Comparison of ENCODE assay signal across 17 cellular contexts in genomic region chr12:84826925-84827324, GRCh38.
DNase-seq lines count a peak whose midpoint lies in the region; ATAC-seq and TF ChIP-seq lines count a peak whose summit lies in the region.
"Had no signal": no experiment of that assay in that cellular context is flagged by ENCODE, and none has a peak within 500 bp of the region (broad histone marks: within the 10 kb centered on the region; RNA-seq: fewer than 3 reads in every experiment).

No MANE protein-coding gene starts in this region.

- 100% methylated on average over 1 of the region's 1 CpG for WGBS in testis, 2 donors

- DNase-seq in MCF 10A (ENCODE audit: unreplicated experiment) (no peak), breast epithelium (ENCODE audit: low spot score in 2 of 2) (no peak), testis (no peak)
- DNase-seq: AML-193; Caco-2; Calu3; CD4-positive, alpha-beta T cell; CD8-positive, alpha-beta T cell; DMS79 treated with DMSO at 0.1 percent for 48 hours; GF-D8 had no signal

- no TSS peak for BruUV-seq in MCF 10A (replicated peaks; lab: Mats Ljungman, UMichigan)

- no peak for ATAC-seq in GM18502 (IDR thresholded peaks at IDR 0.05; ENCODE audit: poor library complexity, unreplicated experiment)
- ATAC-seq: A549; CD8-positive, alpha-beta T cell had no signal

- peak overlapping the region; percentile 95 for H3K4me2 ChIP-seq in SU-DHL-6 (ENCODE audit: low read depth, low read length, poor library complexity, severe bottlenecking)
- H3K4me2 ChIP-seq: A549; BLaER1 treated with 17β-estradiol and CSF1 and Interleukin-3, amounts not matched to agents 10 nM and 100 nM had no signal

- no peaks in the 10 kb centered on the region for H3K36me3 Mint-ChIP-seq in MCF 10A (ENCODE audit: insufficient read depth, unreplicated experiment)
- H3K36me3 Mint-ChIP-seq: CD8-positive, alpha-beta T cell had no signal

- H3K9me3 Mint-ChIP-seq in MCF 10A (ENCODE audit: unreplicated experiment), result no peaks in the 10 kb centered on the region
- H3K9me3 Mint-ChIP-seq: CD4-positive, alpha-beta T cell; CD8-positive, alpha-beta T cell had no signal

- H4K20me1 ChIP-seq in SU-DHL-6 (ENCODE audit: low read depth, low read length), result no peaks in the 10 kb centered on the region
- H4K20me1 ChIP-seq: BLaER1 treated with 17β-estradiol and CSF1 and Interleukin-3, amounts not matched to agents 10 nM and 100 nM had no signal

- peaks cover 0 to 4% of the 10 kb centered on the region in 2 donors for H3K4me1 ChIP-seq in breast epithelium
- no peaks in the 10 kb centered on the region for H3K4me1 ChIP-seq in testis
- H3K4me1 ChIP-seq: A549; BLaER1 treated with 17β-estradiol and CSF1 and Interleukin-3, amounts not matched to agents 10 nM and 100 nM; Caco-2 had no signal

- H3K27me3 ChIP-seq in breast epithelium (no peaks in the 10 kb centered on the region), SU-DHL-6 (ENCODE audit: low read length) (no peaks in the 10 kb centered on the region), testis (no peaks in the 10 kb centered on the region)
- H3K27me3 ChIP-seq: BLaER1 treated with 17β-estradiol and CSF1 and Interleukin-3, amounts not matched to agents 10 nM and 100 nM had no signal

- TF ChIP-seq POLR2A in breast epithelium (IDR thresholded peaks at IDR 0.05) (no peak), testis (IDR thresholded peaks at IDR 0.05) (no peak)

- H3K4me3 Mint-ChIP-seq in MCF 10A (ENCODE audit: unreplicated experiment), result no peak overlapping the region
- H3K4me3 Mint-ChIP-seq: B cell; CD4-positive, alpha-beta T cell; CD8-positive, alpha-beta T cell had no signal

- H3K27ac Mint-ChIP-seq in MCF 10A (ENCODE audit: low read depth, unreplicated experiment), result peak overlapping the region; percentile 53
- H3K27ac Mint-ChIP-seq: B cell; CD4-positive, alpha-beta T cell; CD8-positive, alpha-beta T cell had no signal

- peak overlapping the region; percentile 42 for H3K9ac ChIP-seq in SU-DHL-6 (ENCODE audit: low read length)
- H3K9ac ChIP-seq: BLaER1 treated with 17β-estradiol and CSF1 and Interleukin-3, amounts not matched to agents 10 nM and 100 nM had no signal

- H3K4me3 ChIP-seq in breast epithelium (no peak overlapping the region), SU-DHL-6 (ENCODE audit: insufficient read depth, low read length, poor library complexity, severe bottlenecking) (no peak overlapping the region), testis (no peak overlapping the region)
- H3K4me3 ChIP-seq: A549; BLaER1 treated with 17β-estradiol and CSF1 and Interleukin-3, amounts not matched to agents 10 nM and 100 nM had no signal

- H3K27me3 Mint-ChIP-seq in MCF 10A (ENCODE audit: insufficient read depth, unreplicated experiment), result no peaks in the 10 kb centered on the region
- H3K27me3 Mint-ChIP-seq: B cell had no signal

- TF ChIP-seq CTCF in MCF 10A (IDR thresholded peaks at IDR 0.05; ENCODE audit: unreplicated experiment) (no peak), breast epithelium (IDR thresholded peaks at IDR 0.05) (no peak), SU-DHL-6 (IDR thresholded peaks at IDR 0.05; ENCODE audit: insufficient read depth, low read length, poor library complexity, severe bottlenecking) (no peak), testis (IDR thresholded peaks at IDR 0.05) (no peak)

- peaks cover 10% of the 10 kb centered on the region for H3K4me1 Mint-ChIP-seq in MCF 10A (ENCODE audit: insufficient read depth, unreplicated experiment)
- H3K4me1 Mint-ChIP-seq: B cell had no signal

- no peaks in the 10 kb centered on the region for H3K79me2 ChIP-seq in SU-DHL-6 (ENCODE audit: insufficient read depth, low read length)

- H3K27ac ChIP-seq in breast epithelium (no peak overlapping the region), SU-DHL-6 (ENCODE audit: low read depth, low read length) (peak overlapping the region; percentile 100), testis (no peak overlapping the region)
- H3K27ac ChIP-seq: 22Rv1; A549; BLaER1 treated with 17β-estradiol and CSF1 and Interleukin-3, amounts not matched to agents 10 nM and 100 nM; C4-2B had no signal

- H3K9me3 ChIP-seq in breast epithelium (no peaks in the 10 kb centered on the region), SU-DHL-6 (ENCODE audit: insufficient read depth, low read length) (no peaks in the 10 kb centered on the region), testis (no peaks in the 10 kb centered on the region)
- H3K9me3 ChIP-seq: A549; BLaER1 treated with 17β-estradiol and CSF1 and Interleukin-3, amounts not matched to agents 10 nM and 100 nM; Caco-2 had no signal

- H3K36me3 ChIP-seq in breast epithelium (no peaks in the 10 kb centered on the region), SU-DHL-6 (ENCODE audit: low read length) (no peaks in the 10 kb centered on the region; the same call in 1 of the 2 replicates), testis (ENCODE audit: low read depth, missing control alignments) (no peaks in the 10 kb centered on the region)
- H3K36me3 ChIP-seq: BLaER1 treated with 17β-estradiol and CSF1 and Interleukin-3, amounts not matched to agents 10 nM and 100 nM had no signal

- H3F3A ChIP-seq in SU-DHL-6 (ENCODE audit: insufficient read depth), result peaks cover 53% of the 10 kb centered on the region

- no peak overlapping the region for H2AFZ ChIP-seq in SU-DHL-6 (ENCODE audit: low read depth, low read length, severe bottlenecking)

- POLR2A ChIA-PET in MCF 10A (lab: Yijun Ruan, JAX), result no interaction called here

- CTCF ChIA-PET in MCF 10A (lab: Yijun Ruan, JAX), result interaction anchor here (0.5 kb wide), 1 partner anchor 19 kb away, joined by 4 read pairs; no protein-coding TSS in a partner anchor

- H3K9me2 ChIP-seq in SU-DHL-6 (replicated peaks; ENCODE audit: insufficient read depth, low read length), result no peaks in the 10 kb centered on the region

- intact Hi-C loops in MCF 10A (cut with micrococcal nuclease) (no loop called here), breast epithelium (cut with DNase I; ENCODE audit: low total_unique reads) (no loop called here), testis (cut with DNase I; ENCODE audit: low total_unique reads) (no loop called here)
